Comparison of ENCODE assay signal across 8 cellular contexts in the genomic region with DNA sequence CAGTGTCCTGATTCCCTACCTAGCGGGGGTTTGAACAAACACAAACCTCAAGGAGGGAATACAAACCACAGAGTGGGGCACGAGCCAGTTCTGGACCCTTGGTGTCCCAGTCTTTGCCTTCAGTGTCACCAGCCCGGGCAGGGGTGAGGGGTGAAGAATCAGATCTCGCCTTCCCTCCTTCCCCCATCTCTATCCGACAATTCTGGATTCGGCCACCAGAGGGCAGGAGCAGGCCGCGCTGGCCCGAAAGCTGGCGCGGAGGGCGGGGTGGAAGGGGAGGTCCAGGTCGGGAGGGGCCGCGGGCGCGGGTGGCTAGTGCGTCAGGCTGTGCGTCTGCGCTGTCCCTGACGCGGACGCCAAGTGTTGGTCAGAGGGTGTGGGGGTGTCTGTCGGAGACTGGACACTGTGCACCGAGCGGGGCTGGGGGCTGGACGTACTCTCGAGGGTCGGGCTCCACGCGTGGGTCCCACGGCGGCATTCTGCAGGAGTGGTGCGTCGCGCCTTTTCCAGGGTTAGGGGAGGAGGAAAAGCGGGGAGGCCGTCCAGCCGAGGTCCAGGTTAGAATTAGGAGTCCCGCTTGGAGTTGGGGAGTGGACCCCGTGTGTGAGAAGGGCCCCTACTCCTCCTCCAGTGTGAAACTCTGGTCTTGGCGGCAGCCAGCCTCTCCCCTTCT. TPM values are rescaled to one million over a fixed set of nuclear protein-coding genes. Genes with fewer than 3 reads are reported as not detected.
DNase-seq lines count a peak whose midpoint lies in the region; ATAC-seq and TF ChIP-seq lines count a peak whose summit lies in the region.

No MANE protein-coding gene starts in this region.

- H3K4me3 Mint-ChIP-seq in type B pancreatic cell = peak overlapping the region; percentile 79

- peak; percentile 86 for TF ChIP-seq CTCF in AG09319 (IDR thresholded peaks at IDR 0.05; ENCODE audit: low read depth, low read length)
- TF ChIP-seq CTCF in SU-DHL-6 (IDR thresholded peaks at IDR 0.05; ENCODE audit: insufficient read depth, low read length, poor library complexity, severe bottlenecking) = peak; percentile 83
- TF ChIP-seq CTCF in heart left ventricle (IDR thresholded peaks at IDR 0.05) = peak; percentile 79 to 95 (median 88)
- peak; percentile 93 for TF ChIP-seq CTCF in type B pancreatic cell (conservative IDR thresholded peaks at IDR 0.05)

- no peaks in the 10 kb centered on the region for H3K9me3 Mint-ChIP-seq in type B pancreatic cell

- H3K79me2 ChIP-seq in SU-DHL-6 (ENCODE audit: insufficient read depth, low read length) = no peaks in the 10 kb centered on the region

- H3K4me2 ChIP-seq in SU-DHL-6 (ENCODE audit: low read depth, low read length, poor library complexity, severe bottlenecking) = peak overlapping the region; percentile 33

- H3K27ac ChIP-seq in SU-DHL-6 (ENCODE audit: low read depth, low read length) (no peak overlapping the region), heart left ventricle (no peak overlapping the region)

- ATAC-seq in GM19397 (IDR thresholded peaks at IDR 0.05; ENCODE audit: unreplicated experiment) (peak; percentile 52), heart left ventricle (peak; percentile 72 to 95 (median 90))

- peaks cover 5% of the 10 kb centered on the region for H3K4me1 Mint-ChIP-seq in type B pancreatic cell (ENCODE audit: unreplicated experiment)

- H3F3A ChIP-seq in SU-DHL-6 (ENCODE audit: insufficient read depth) = no peaks in the 10 kb centered on the region

- DNase-seq in AG09319 (ENCODE audit: extremely low read depth, low read depth) (peak; percentile 42), NCI-H1092 (lab: John Stamatoyannopoulos, UW) (peak; percentile 84), heart left ventricle (peak; percentile 82 to 89 (median 87)), posterior cingulate gyrus (peak; percentile 68 to 97 (median 88)), type B pancreatic cell (ENCODE audit: extremely low spot score, unreplicated experiment) (peak; percentile 89)
- peak; percentile 70 for DNase-seq in activated naive CD8-positive, alpha-beta T cell treated with anti-CD3 and anti-CD28 coated beads, Interleukin-2, amount 50 U/mL, for 16 hours (ENCODE audit: low read depth, low spot score)

- H2AFZ ChIP-seq in SU-DHL-6 (ENCODE audit: low read depth, low read length, severe bottlenecking) = no peak overlapping the region

- H3K4me3 ChIP-seq in SU-DHL-6 (ENCODE audit: insufficient read depth, low read length, poor library complexity, severe bottlenecking) = no peak overlapping the region
- H3K4me3 ChIP-seq in heart left ventricle = peak overlapping the region in 10 of 12 donors; percentile 24 to 48 (median 35)

- no peak overlapping the region for H3K9ac ChIP-seq in SU-DHL-6 (ENCODE audit: low read length)

- WGBS in heart left ventricle, 4 donors = 4 to 7% (median 4%) methylated on average over 29 to 42 of the region's 42 CpGs

- H3K27ac Mint-ChIP-seq in type B pancreatic cell = no peak overlapping the region

- no peak for TF ChIP-seq POLR2A in heart left ventricle (IDR thresholded peaks at IDR 0.05)

- H3K27me3 ChIP-seq in SU-DHL-6 (ENCODE audit: low read length) (no peaks in the 10 kb centered on the region), heart left ventricle (peaks cover 49 to 93% (median 84%) of the 10 kb centered on the region in 9 donors)

- no peaks in the 10 kb centered on the region for H3K9me2 ChIP-seq in SU-DHL-6 (replicated peaks; ENCODE audit: insufficient read depth, low read length)

- H3K27me3 Mint-ChIP-seq in type B pancreatic cell = peaks cover 89% of the 10 kb centered on the region

- intact Hi-C loops in heart left ventricle (cut with DNase I) = loop anchor here in 3 of 10 donors (10.0 kb wide), 1 partner anchor 159 kb away; no protein-coding TSS in a partner anchor
- intact Hi-C loops in posterior cingulate gyrus (cut with DNase I) = loop anchor here (1.0 to 10.0 kb wide), 2 partner anchors 59 to 159 kb away; no protein-coding TSS in a partner anchor

- H3K9me3 ChIP-seq in SU-DHL-6 (ENCODE audit: insufficient read depth, low read length) (no peaks in the 10 kb centered on the region), heart left ventricle (no peaks in the 10 kb centered on the region)

- no peaks in the 10 kb centered on the region for H3K36me3 Mint-ChIP-seq in type B pancreatic cell

- H3K36me3 ChIP-seq in SU-DHL-6 (ENCODE audit: low read length) (no peaks in the 10 kb centered on the region), heart left ventricle (no peaks in the 10 kb centered on the region)

- no peaks in the 10 kb centered on the region for H4K20me1 ChIP-seq in SU-DHL-6 (ENCODE audit: low read depth, low read length)

- H3K4me1 ChIP-seq in heart left ventricle = peaks cover 0 to 29% (median 18%) of the 10 kb centered on the region in 12 donors

RNA-seq across cellular contexts. Expression of a gene that starts 2.9 kb away (rescaled TPM):
- total RNA-seq in heart left ventricle = not detected
- not detected for polyA plus RNA-seq in heart left ventricle
- 77.3 and 179 TPM in 2 replicates for total RNA-seq in type B pancreatic cell (ENCODE audit: low replicate concordance)

RNA-seq across cellular contexts. Expression of a gene that starts 11.1 kb away (rescaled TPM):
- total RNA-seq in heart left ventricle (not detected), type B pancreatic cell (ENCODE audit: low replicate concordance) (12.5 and 51.1 TPM in 2 replicates)
- not detected for polyA plus RNA-seq in heart left ventricle

RNA-seq across cellular contexts. Expression of a gene that starts 36.6 kb away (rescaled TPM):
- total RNA-seq in heart left ventricle (not detected), type B pancreatic cell (ENCODE audit: low replicate concordance) (5.9 and 10.0 TPM in 2 replicates)
- not detected for polyA plus RNA-seq in heart left ventricle

RNA-seq across cellular contexts. Expression of a gene that starts 45.2 kb away (rescaled TPM):
- under 1 TPM in 1 of 9 donors, not detected in 8; 0.04 TPM for total RNA-seq in heart left ventricle
- not detected for polyA plus RNA-seq in heart left ventricle
- total RNA-seq in type B pancreatic cell (ENCODE audit: low replicate concordance) = 0.29 and 2.1 TPM in 2 replicates

Comparison
In these comparisons a context has a peak if more than half of its experiments do, and no peak if none do; other contexts are left out.
1. RNA of a gene that starts 2.9 kb away (total RNA-seq): 77.3 to 179 TPM in type B pancreatic cell; not detected in heart left ventricle; every median in the first group is over 10 times any median in the second.
2. RNA of a gene that starts 11.1 kb away (total RNA-seq): 12.5 to 51.1 TPM in type B pancreatic cell; not detected in heart left ventricle; every median in the first group is over 10 times any median in the second.
3. Peak in every context shown above with its lines, with median percentiles within 50 percentile points of each other: DNase-seq and CTCF ChIP-seq.